In genomic region chr10:122159159-122159970, GRCh38 we compare ENCODE assay signal across 17 cellular contexts.
A peak's percentile ranks its signal among the peaks of the same experiment; 100 is the strongest.
DNase-seq lines count a peak whose midpoint lies in the region; ATAC-seq and TF ChIP-seq lines count a peak whose summit lies in the region.
"Had no signal": no experiment of that assay in that cellular context is flagged by ENCODE, and none has a peak within 500 bp of the region (broad histone marks: within the 10 kb centered on the region; RNA-seq: fewer than 3 reads in every experiment).

No MANE protein-coding gene starts in this region.

- POLR2A ChIA-PET in IMR-90 (lab: Charles Lee; ENCODE audit: unreplicated experiment), result no interaction called here
- POLR2A ChIA-PET in WTC11 (lab: Charles Lee), result no interaction called here

- ATAC-seq in IMR-90 (ENCODE audit: low read depth) (no peak), WTC11 (no peak), GM19328 (IDR thresholded peaks at IDR 0.05; ENCODE audit: unreplicated experiment) (no peak)
- peak; percentile 21 to 52 for ATAC-seq in natural killer cell treated with Interleukin-12 subunit alpha and Interleukin-12 subunit beta and Interleukin-15 and Interleukin-18, amount 100 ng/mL, for 72 hours
- ATAC-seq: body of pancreas, heart right ventricle, sciatic nerve had no signal

- no peaks in the 10 kb centered on the region for H3K36me3 Mint-ChIP-seq in WTC11
- H3K36me3 Mint-ChIP-seq in natural killer cell treated with Interleukin-12 subunit alpha and Interleukin-12 subunit beta and Interleukin-15 and Interleukin-18, amount 100 ng/mL, for 72 hours, result no peaks in the 10 kb centered on the region
- H3K36me3 Mint-ChIP-seq: activated naive CD8-positive, alpha-beta T cell had no signal

- no peak overlapping the region for H3K4me2 ChIP-seq in IMR-90 (ENCODE audit: low read depth, low read length)

- H4K5ac ChIP-seq in IMR-90 (ENCODE audit: low read depth, low read length), result no peak overlapping the region

- H3K4me1 ChIP-seq in IMR-90 (ENCODE audit: control insufficient read depth, insufficient read depth, low read length) (peaks cover 7% of the 10 kb centered on the region; the same call in 1 of the 2 replicates), right atrium auricular region (peaks cover 0 to 45% of the 10 kb centered on the region in 2 donors)

- H3K27me3 Mint-ChIP-seq in WTC11 (ENCODE audit: low read depth), result peaks cover 3% of the 10 kb centered on the region; the same call in 1 of the 2 replicates
- peaks cover 36 to 59% of the 10 kb centered on the region in 2 donors for H3K27me3 Mint-ChIP-seq in natural killer cell treated with Interleukin-12 subunit alpha and Interleukin-12 subunit beta and Interleukin-15 and Interleukin-18, amount 100 ng/mL, for 72 hours

- H3K27ac ChIP-seq in IMR-90 (ENCODE audit: insufficient read depth, low read length), result no peak overlapping the region
- H3K27ac ChIP-seq in right atrium auricular region, result peak overlapping the region in 1 of 2 donors; percentile 18
- H3K27ac ChIP-seq: body of pancreas, esophagus squamous epithelium, heart right ventricle, Peyer's patch had no signal

- no peak overlapping the region for H3K4ac ChIP-seq in IMR-90 (ENCODE audit: low read depth, low read length)

- 0 out of 2 replicates have a peak, but pooled peaks cover 6% of the 10 kb centered on the region for H4K20me1 ChIP-seq in IMR-90 (ENCODE audit: insufficient read depth, low read length)

- no peak overlapping the region for H2AFZ ChIP-seq in IMR-90 (replicated peaks; ENCODE audit: low read length, poor library complexity)

- DNase-seq in ELF-1 (ENCODE audit: low read depth, low spot score) (peak; percentile 49), IMR-90 (peak; percentile 43), WTC11 (ENCODE audit: low spot score) (no peak), right atrium auricular region (ENCODE audit: low spot score) (no peak)
- no peak for DNase-seq in natural killer cell treated with Interleukin-12 subunit alpha and Interleukin-12 subunit beta and Interleukin-15 and Interleukin-18, amount 100 ng/mL, for 72 hours (ENCODE audit: low spot score)
- DNase-seq in activated CD8-positive, alpha-beta memory T cell treated with anti-CD3 and anti-CD28 coated beads for 24 hours, result no peak
- DNase-seq: activated T-cell treated with anti-CD3 and anti-CD28 coated beads, Interleukin-2, amount 50 U/mL, for 1 hour; AML-193; body of pancreas; esophagus squamous epithelium; heart right ventricle; HFFc6; NCI-H526; Peyer's patch had no signal

- no peak overlapping the region for H2BK120ac ChIP-seq in IMR-90 (ENCODE audit: low read depth, low read length)

- 0 out of 2 replicates have a peak overlapping the region, but pooled peaks have one; percentile 38 for H3K27ac Mint-ChIP-seq in WTC11
- H3K27ac Mint-ChIP-seq in natural killer cell treated with Interleukin-12 subunit alpha and Interleukin-12 subunit beta and Interleukin-15 and Interleukin-18, amount 100 ng/mL, for 72 hours, result no peak overlapping the region
- H3K27ac Mint-ChIP-seq: activated naive CD8-positive, alpha-beta T cell; HFFc6 had no signal

- no peaks in the 10 kb centered on the region for H3K36me3 ChIP-seq in IMR-90 (ENCODE audit: control insufficient read depth, insufficient read depth, low read length)
- peaks cover 19% of the 10 kb centered on the region for H3K36me3 ChIP-seq in right atrium auricular region
- H3K36me3 ChIP-seq: Peyer's patch had no signal

- no peak overlapping the region for H3K4me3 ChIP-seq in IMR-90 (ENCODE audit: insufficient read depth, low read depth, low read length)
- H3K4me3 ChIP-seq in right atrium auricular region, result no peak overlapping the region
- H3K4me3 ChIP-seq: body of pancreas, esophagus squamous epithelium, heart right ventricle, Peyer's patch had no signal

- H2BK20ac ChIP-seq in IMR-90 (ENCODE audit: low read depth, low read length), result no peak overlapping the region

- H3K14ac ChIP-seq in IMR-90 (replicated peaks; ENCODE audit: low read depth, low read length), result no peak overlapping the region

- peaks cover 62% of the 10 kb centered on the region for H3K4me1 Mint-ChIP-seq in WTC11
- H3K4me1 Mint-ChIP-seq in natural killer cell treated with Interleukin-12 subunit alpha and Interleukin-12 subunit beta and Interleukin-15 and Interleukin-18, amount 100 ng/mL, for 72 hours (ENCODE audit: low read depth in 2 of 2), result peaks cover 0 to 3% of the 10 kb centered on the region in 2 donors

- no peak overlapping the region for H3K23ac ChIP-seq in IMR-90 (ENCODE audit: low read depth, low read length)

- peak overlapping the region; percentile 25 for H2AK9ac ChIP-seq in IMR-90 (replicated peaks; ENCODE audit: low read depth, low read length, poor library complexity)

- 64% methylated on average over 5 of the region's 17 CpGs; no CpG with 5 or more reads in 1 of the 2 experiments for WGBS in IMR-90 (ENCODE audit: extremely low coverage in 2 of 2, insufficient read length in 1 of 2), 2 experiments

- dilution Hi-C loops in IMR-90 (cut with HindIII; ENCODE audit: low sequenced_read_pairs, unreplicated experiment), result no loop called here

- intact Hi-C loops in IMR-90 (cut with micrococcal nuclease), result no loop called here

- CTCF ChIA-PET in IMR-90 (lab: Yijun Ruan, JAX) (no interaction called here), WTC11 (lab: Charles Lee) (interaction anchor here (0.6 to 1.7 kb wide), 4 partner anchors 9 to 109 kb away, joined by 3 to 7 read pairs (median 4); no protein-coding TSS in a partner anchor)

- no peak overlapping the region for H2BK15ac ChIP-seq in IMR-90 (ENCODE audit: low read depth, low read length)

- no peak overlapping the region for H3K18ac ChIP-seq in IMR-90 (ENCODE audit: low read depth, low read length)

- BruUV-seq in IMR-90 (replicated peaks; lab: Mats Ljungman, UMichigan), result no TSS peak

- no peak for TF ChIP-seq POLR2A in IMR-90 (IDR thresholded peaks at IDR 0.05; ENCODE audit: low read depth, low read length)

- no peaks in the 10 kb centered on the region for H3K9me3 Mint-ChIP-seq in WTC11
- H3K9me3 Mint-ChIP-seq in natural killer cell treated with Interleukin-12 subunit alpha and Interleukin-12 subunit beta and Interleukin-15 and Interleukin-18, amount 100 ng/mL, for 72 hours, result no peaks in the 10 kb centered on the region
- H3K9me3 Mint-ChIP-seq: HFFc6 had no signal

- no peak for TF ChIP-seq CTCF in IMR-90 (conservative IDR thresholded peaks at IDR 0.05; ENCODE audit: low read depth, low read length)
- TF ChIP-seq CTCF in WTC11 (IDR thresholded peaks at IDR 0.05), result no peak
- TF ChIP-seq CTCF in right atrium auricular region (IDR thresholded peaks at IDR 0.05), result no peak

- H3K56ac ChIP-seq in IMR-90 (ENCODE audit: extremely low read depth, insufficient read depth, low read length), result no peak overlapping the region

- no peak overlapping the region for H3K9ac ChIP-seq in IMR-90 (ENCODE audit: low read depth, low read length)

- H3K79me1 ChIP-seq in IMR-90 (ENCODE audit: low read depth in 1 of 2, low read length in 2 of 2), result peaks cover 35 to 61% of the 10 kb centered on the region in 2 experiments

- no peak for TF ChIP-seq RAD21 in IMR-90 (IDR thresholded peaks at IDR 0.05; ENCODE audit: low read length)

- no peak overlapping the region for H2AK5ac ChIP-seq in IMR-90 (ENCODE audit: low read depth, low read length)

- H4K8ac ChIP-seq in IMR-90 (ENCODE audit: low read depth in 2 of 2, low read length in 2 of 2), result no peak overlapping the region

- H4K91ac ChIP-seq in IMR-90 (ENCODE audit: insufficient read depth, low read depth, low read length), result no peak overlapping the region

- H3K27me3 ChIP-seq in IMR-90 (ENCODE audit: control insufficient read depth, insufficient read depth, low read length), result no peaks in the 10 kb centered on the region
- no peaks in the 10 kb centered on the region for H3K27me3 ChIP-seq in right atrium auricular region
- H3K27me3 ChIP-seq: body of pancreas, Peyer's patch had no signal

- H3K9me3 ChIP-seq in IMR-90 (ENCODE audit: control insufficient read depth, insufficient read depth, low read length) (no peaks in the 10 kb centered on the region), right atrium auricular region (no peaks in the 10 kb centered on the region)
- H3K9me3 ChIP-seq: body of pancreas, esophagus squamous epithelium, heart right ventricle, Peyer's patch had no signal

- no peak overlapping the region for H2BK5ac ChIP-seq in IMR-90 (ENCODE audit: low read depth, low read length, poor library complexity, severe bottlenecking)

- H3K9me1 ChIP-seq in IMR-90 (ENCODE audit: insufficient read depth, low read length), result peaks cover 4% of the 10 kb centered on the region; the same call in 1 of the 2 replicates

- in situ Hi-C loops in IMR-90 (cut with MboI; ENCODE audit: low sequenced_read_pairs), result loop anchor here (25.0 kb wide), 1 partner anchor 703 kb away; no protein-coding TSS in a partner anchor

- no peak overlapping the region for H3K4me3 Mint-ChIP-seq in WTC11
- H3K4me3 Mint-ChIP-seq in natural killer cell treated with Interleukin-12 subunit alpha and Interleukin-12 subunit beta and Interleukin-15 and Interleukin-18, amount 100 ng/mL, for 72 hours, result no peak overlapping the region
- H3K4me3 Mint-ChIP-seq: activated naive CD8-positive, alpha-beta T cell; HFFc6 had no signal

TF ChIP-seq in IMR-90, 13 proteins besides CTCF, POLR2A, EP300 and RAD21:
- TF ChIP-seq SMC3 (IDR thresholded peaks at IDR 0.05; ENCODE audit: low read depth, low read length) (no peak), FOS (IDR thresholded peaks at IDR 0.05; ENCODE audit: low read depth, low read length) (no peak), CHD1 (IDR thresholded peaks at IDR 0.05; ENCODE audit: low read depth, low read length) (no peak), CEBPB (IDR thresholded peaks at IDR 0.05; ENCODE audit: low read depth, low read length) (no peak), MAFK (IDR thresholded peaks at IDR 0.05; ENCODE audit: low read depth, low read length) (no peak), MAZ (IDR thresholded peaks at IDR 0.05; ENCODE audit: borderline replicate concordance, low read depth, low read length) (no peak), RFX5 (IDR thresholded peaks at IDR 0.05; ENCODE audit: low read depth, low read length) (no peak)

TF ChIP-seq in WTC11, 78 proteins besides CTCF, POLR2A, EP300 and RAD21:
- TF ChIP-seq SMAD4 (CRISPR knock-in tag; IDR thresholded peaks at IDR 0.05) (no peak), ZNF423 (CRISPR knock-in tag; IDR thresholded peaks at IDR 0.05) (no peak), EMX1 (CRISPR knock-in tag; IDR thresholded peaks at IDR 0.05) (no peak), ETV6 (CRISPR knock-in tag; IDR thresholded peaks at IDR 0.05) (no peak), JUN (CRISPR knock-in tag; IDR thresholded peaks at IDR 0.05) (no peak), IRF1 (CRISPR knock-in tag; IDR thresholded peaks at IDR 0.05) (no peak)
TF ChIP-seq in WTC11: peak in this region for 0.

Comparison
In these comparisons a context has a peak if more than half of its experiments do, and no peak if none do; other contexts are left out.
1. DNase-seq: peak in ELF-1 (single experiment) and IMR-90 (single experiment); none in WTC11 (single experiment), natural killer cell treated with Interleukin-12 subunit alpha and Interleukin-12 subunit beta and Interleukin-15 and Interleukin-18, amount 100 ng/mL, for 72 hours (single experiment), activated CD8-positive, alpha-beta memory T cell treated with anti-CD3 and anti-CD28 coated beads for 24 hours (single experiment) and right atrium auricular region (single experiment).
2. ATAC-seq: peak in natural killer cell treated with Interleukin-12 subunit alpha and Interleukin-12 subunit beta and Interleukin-15 and Interleukin-18, amount 100 ng/mL, for 72 hours (2 of 2); none in IMR-90 (single experiment), WTC11 (single experiment) and GM19328 (single experiment).